Comparison of ENCODE assay signal across 9 cellular contexts in genomic region chr11:17206448-17206847, GRCh38. TPM values are rescaled to one million over a fixed set of nuclear protein-coding genes. Genes with fewer than 3 reads are reported as not detected.
A peak's percentile ranks its signal among the peaks of the same experiment; 100 is the strongest.
DNase-seq lines count a peak whose midpoint lies in the region; ATAC-seq and TF ChIP-seq lines count a peak whose summit lies in the region.
"Had no signal": no experiment of that assay in that cellular context is flagged by ENCODE, and none has a peak within 500 bp of the region (broad histone marks: within the 10 kb centered on the region; RNA-seq: fewer than 3 reads in every experiment).

No MANE protein-coding gene starts in this region.

- ATAC-seq in GM23338 (no peak), T-helper 17 cell (no peak), foreskin keratinocyte (no peak), GM19463 (IDR thresholded peaks at IDR 0.05; ENCODE audit: unreplicated experiment) (no peak), GM18861 (IDR thresholded peaks at IDR 0.05; ENCODE audit: unreplicated experiment) (no peak), GM21576 (IDR thresholded peaks at IDR 0.05; ENCODE audit: unreplicated experiment) (no peak)

- H3K36me3 ChIP-seq in GM23338 (ENCODE audit: insufficient read depth): no peaks in the 10 kb centered on the region; the same call in 1 of the 2 replicates

- H3K4me3 Mint-ChIP-seq in GM23338 (peak overlapping the region; percentile 97), T-helper 17 cell (peak overlapping the region; percentile 95)

- H3K9me3 ChIP-seq in T-helper 17 cell (ENCODE audit: control insufficient read depth, low read length, poor library complexity, severe bottlenecking): no peaks in the 10 kb centered on the region

- H3K9me3 Mint-ChIP-seq in GM23338: no peaks in the 10 kb centered on the region

- H3K79me2 ChIP-seq in GM23338 (replicated peaks; ENCODE audit: insufficient read depth): peaks cover 75% of the 10 kb centered on the region

- H3K27me3 Mint-ChIP-seq in GM23338 (ENCODE audit: insufficient read depth, low read depth, poor library complexity): peaks cover 8% of the 10 kb centered on the region
- H3K27me3 Mint-ChIP-seq in T-helper 17 cell: no peaks in the 10 kb centered on the region

- no peaks in the 10 kb centered on the region for H3F3A ChIP-seq in GM23338 (replicated peaks; ENCODE audit: low read depth)

- no peaks in the 10 kb centered on the region for H3K27me3 ChIP-seq in GM23338 (ENCODE audit: insufficient read depth)
- no peaks in the 10 kb centered on the region for H3K27me3 ChIP-seq in foreskin keratinocyte

- H3K4me3 ChIP-seq in GM23338 (peak overlapping the region; percentile 77), skeletal muscle cell (ENCODE audit: low read depth, low read length) (peak overlapping the region; percentile 67)

- H3K27ac Mint-ChIP-seq in GM23338 (0 out of 2 replicates have a peak overlapping the region, but pooled peaks have one; percentile 98), T-helper 17 cell (peak overlapping the region; percentile 95)

- H3K36me3 Mint-ChIP-seq in GM23338 (ENCODE audit: low read depth) (peaks cover 17% of the 10 kb centered on the region), T-helper 17 cell (ENCODE audit: low read depth) (no peaks in the 10 kb centered on the region)

- H2AFZ ChIP-seq in GM23338: no peak overlapping the region

- H3K4me1 Mint-ChIP-seq in GM23338: peaks cover 19% of the 10 kb centered on the region
- H3K4me1 Mint-ChIP-seq in T-helper 17 cell: peaks cover 26% of the 10 kb centered on the region

- H3K27ac ChIP-seq in GM23338 (ENCODE audit: low read depth) (no peak overlapping the region), foreskin keratinocyte (peak overlapping the region; percentile 92)

- DNase-seq in GM23338 (ENCODE audit: low spot score) (no peak), T-helper 17 cell (no peak), foreskin keratinocyte (no peak), skeletal muscle cell (ENCODE audit: low read depth) (no peak), iPS-NIHi7 (ENCODE audit: extremely low spot score) (no peak)
- DNase-seq: NCI-H82 had no signal

- H4K20me1 ChIP-seq in GM23338 (replicated peaks; ENCODE audit: insufficient read depth): peaks cover 46% of the 10 kb centered on the region

- TF ChIP-seq CTCF in GM23338 (conservative IDR thresholded peaks at IDR 0.05; ENCODE audit: low read depth in 2 of 2) (no peak), foreskin keratinocyte (conservative IDR thresholded peaks at IDR 0.05) (no peak)

- H3K9me2 ChIP-seq in GM23338 (ENCODE audit: insufficient read depth): no peaks in the 10 kb centered on the region

- H3K4me2 ChIP-seq in GM23338: peak overlapping the region; percentile 93

- H3K4me1 ChIP-seq in GM23338 (ENCODE audit: insufficient read depth) (peaks cover 8% of the 10 kb centered on the region; the same call in 1 of the 2 replicates), foreskin keratinocyte (peaks cover 18% of the 10 kb centered on the region)

TF ChIP-seq in GM23338, 12 proteins besides CTCF, POLR2A, EP300 and RAD21 (continues in another document):
- TF ChIP-seq NANOG (IDR thresholded peaks at IDR 0.05; ENCODE audit: borderline replicate concordance) (no peak), EZH2 (IDR thresholded peaks at IDR 0.05; ENCODE audit: low read depth, unreplicated experiment) (no peak), JUNB (IDR thresholded peaks at IDR 0.05; ENCODE audit: unreplicated experiment) (no peak), POLR2AphosphoS5 (IDR thresholded peaks at IDR 0.05; ENCODE audit: low read depth) (no peak), ETS1 (IDR thresholded peaks at IDR 0.05) (no peak), STAT1 (IDR thresholded peaks at IDR 0.05; ENCODE audit: unreplicated experiment) (no peak), CREB1 (CRISPR knock-in tag; IDR thresholded peaks at IDR 0.05; ENCODE audit: low read depth) (no peak), EZH2phosphoT487 (IDR thresholded peaks at IDR 0.05; ENCODE audit: unreplicated experiment) (no peak), ZNF114 (CRISPR knock-in tag; IDR thresholded peaks at IDR 0.05) (no peak), ZNF331 (CRISPR knock-in tag; IDR thresholded peaks at IDR 0.05; ENCODE audit: low read depth) (no peak), ZNF462 (CRISPR knock-in tag; IDR thresholded peaks at IDR 0.05) (no peak)

RNA-seq across cellular contexts. Expression of gene PIK3C2A, which starts 1.3 kb away (rescaled TPM):
- total RNA-seq in GM23338 (2014; rRNA removed; shearing (Covaris generic)): 117 and 123 TPM in 2 replicates
- 45.8 and 59.5 TPM in 2 replicates for polyA plus RNA-seq in GM23338 (2016; fragmentation: Nextera tagmentation; extraction: Ambion mirVana)
- 10 to 100 TPM; 33.0 to 42.0 TPM for total RNA-seq in T-helper 17 cell
- total RNA-seq in foreskin keratinocyte: 51.4 and 62.0 TPM in 2 replicates
- polyA plus RNA-seq in foreskin keratinocyte: 4.3 and 6.4 TPM in 2 replicates
